8 cellular contexts compared by ENCODE assay signal in the genomic region with DNA sequence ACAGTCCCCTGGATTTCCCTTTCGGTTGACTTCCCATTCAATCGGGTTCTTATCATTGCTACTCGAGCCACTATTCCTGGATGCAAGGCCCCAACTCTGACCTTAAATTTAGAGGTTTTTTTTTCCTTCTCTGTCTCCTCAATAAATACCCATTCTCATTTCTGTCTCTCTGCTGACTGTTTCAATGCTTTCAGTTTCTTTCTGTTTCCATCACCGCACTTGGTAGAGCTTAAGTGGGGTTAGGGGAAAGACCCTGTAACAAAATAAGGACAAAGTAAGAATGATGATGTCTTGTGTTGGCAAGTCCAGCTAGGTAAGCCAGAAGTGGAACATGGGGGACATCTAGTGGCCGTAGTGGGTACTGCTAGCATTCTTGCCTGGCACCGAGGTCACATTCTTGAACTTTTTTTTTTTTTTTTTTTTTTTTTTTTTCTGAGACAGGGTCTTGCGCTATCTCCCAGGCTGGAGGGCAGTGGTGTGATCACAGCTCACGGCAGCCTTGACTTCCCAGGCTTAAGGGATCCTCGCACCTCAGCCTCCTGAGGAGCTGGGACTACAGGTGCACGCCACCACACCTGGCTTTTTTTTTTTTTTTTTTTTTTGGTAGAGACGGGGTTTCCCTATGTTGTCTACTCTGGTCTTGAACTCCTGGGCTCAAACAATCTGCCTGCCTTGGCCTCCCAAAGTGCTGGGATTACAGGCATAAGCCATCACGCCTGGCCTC. TPM values are rescaled to one million over a fixed set of nuclear protein-coding genes. Genes with fewer than 3 reads are reported as not detected.
DNase-seq lines count a peak whose midpoint lies in the region; ATAC-seq and TF ChIP-seq lines count a peak whose summit lies in the region.

No MANE protein-coding gene starts in this region.

- H3K27me3 Mint-ChIP-seq in CD4-positive, alpha-beta T cell, result no peaks in the 10 kb centered on the region

- peak; percentile 87 for ATAC-seq in CD4-positive, alpha-beta T cell (ENCODE audit: poor library complexity)
- ATAC-seq in GM19395 (IDR thresholded peaks at IDR 0.05; ENCODE audit: unreplicated experiment), result peak; percentile 75

- DNase-seq in CD4-positive, alpha-beta T cell, result peak; percentile 75 to 92 (median 84)
- DNase-seq in HS-5 (ENCODE audit: low read depth), result peak; percentile 80
- peak; percentile 58 for DNase-seq in NK-92 treated with Interleukin-12 subunit alpha and Interleukin-12 subunit beta, amount 100 ng/mL, for 24 hours (lab: John Stamatoyannopoulos, UW)
- DNase-seq in activated CD8-positive, alpha-beta memory T cell treated with anti-CD3 and anti-CD28 coated beads for 48 hours (ENCODE audit: low read depth in 2 of 3, low spot score in 2 of 3), result peak; percentile 59 to 90 (median 87)
- DNase-seq in epithelial cell of prostate (ENCODE audit: low read depth, low spot score), result peak; percentile 33
- DNase-seq in myocyte (ENCODE audit: low read depth), result peak; percentile 94
- peak; percentile 97 for DNase-seq in stimulated activated CD8-positive, alpha-beta memory T cell treated with anti-CD3 and anti-CD28 coated beads, Interleukin-4, amount 100 ng/mL, for 48 hours

- CTCF ChIA-PET in CD4-positive, alpha-beta T cell (lab: Charles Lee), result interaction anchor here (0.6 to 1.6 kb wide), 32 partner anchors 8 to 1768 kb away, joined by 3 to 7 read pairs (median 4); a partner anchor contains a TSS

- H3K4me1 Mint-ChIP-seq in CD4-positive, alpha-beta T cell (ENCODE audit: low read depth), result no peaks in the 10 kb centered on the region

- no peak overlapping the region for H3K4me3 Mint-ChIP-seq in CD4-positive, alpha-beta T cell

- intact Hi-C loops in CD4-positive, alpha-beta T cell (cut with DNase I, micrococcal nuclease), result loop anchor here (2.0 to 10.0 kb wide), 6 partner anchors 79 to 644 kb away; no protein-coding TSS in a partner anchor

- TF ChIP-seq CTCF in CD4-positive, alpha-beta T cell (IDR thresholded peaks at IDR 0.05), result peak; percentile 87

- no peaks in the 10 kb centered on the region for H3K36me3 Mint-ChIP-seq in CD4-positive, alpha-beta T cell (ENCODE audit: low read depth)

- no peaks in the 10 kb centered on the region for H3K27me3 ChIP-seq in CD4-positive, alpha-beta T cell (ENCODE audit: control insufficient read depth, insufficient read depth, low read length)

- H3K9me3 Mint-ChIP-seq in CD4-positive, alpha-beta T cell, result no peaks in the 10 kb centered on the region

- no peak overlapping the region for H3K27ac Mint-ChIP-seq in CD4-positive, alpha-beta T cell

- POLR2A ChIA-PET in CD4-positive, alpha-beta T cell (lab: Charles Lee), result interaction anchor here (0.7 to 1.1 kb wide), 2 partner anchors 61 to 1119 kb away, joined by 3 read pairs; no protein-coding TSS in a partner anchor

- H3K27ac ChIP-seq in CD4-positive, alpha-beta T cell (ENCODE audit: low read depth, low read length), result no peak overlapping the region
- H3K27ac ChIP-seq in epithelial cell of prostate, result peak overlapping the region; percentile 98

- no peaks in the 10 kb centered on the region for H3K9me3 ChIP-seq in CD4-positive, alpha-beta T cell (ENCODE audit: control insufficient read depth, low read length)

RNA-seq across cellular contexts. Expression of a gene that starts 40.3 kb away (rescaled TPM):
- 1 to 10 TPM; 5.7 to 7.2 TPM for total RNA-seq in CD4-positive, alpha-beta T cell
- total RNA-seq in myocyte, result 31.9 and 38.2 TPM in 2 replicates
- 22.3 TPM for polyA plus RNA-seq in myocyte (2012)

RNA-seq across cellular contexts. Expression of a gene that starts 58.1 kb away (rescaled TPM):
- 10 to 100 TPM; 52.1 to 52.5 TPM for total RNA-seq in CD4-positive, alpha-beta T cell
- 123 and 128 TPM in 2 replicates for total RNA-seq in myocyte
- 112 TPM for polyA plus RNA-seq in myocyte (2012)

RNA-seq across cellular contexts. Expression of a gene that starts 59.5 kb away (rescaled TPM):
- total RNA-seq in CD4-positive, alpha-beta T cell, result 1 to 10 TPM; 7.0 to 8.8 TPM
- total RNA-seq in myocyte, result 39.4 and 44.8 TPM in 2 replicates
- polyA plus RNA-seq in myocyte (2012), result 30.7 TPM

Comparison
In these comparisons a context has a peak if more than half of its experiments do, and no peak if none do; other contexts are left out.
1. DNase-seq: peak in every context shown above with its lines; median percentile 97 in stimulated activated CD8-positive, alpha-beta memory T cell treated with anti-CD3 and anti-CD28 coated beads, Interleukin-4, amount 100 ng/mL, for 48 hours; 94 in myocyte; 87 in activated CD8-positive, alpha-beta memory T cell treated with anti-CD3 and anti-CD28 coated beads for 48 hours; 84 in CD4-positive, alpha-beta T cell; 80 in HS-5; 58 in NK-92 treated with Interleukin-12 subunit alpha and Interleukin-12 subunit beta, amount 100 ng/mL, for 24 hours; 33 in epithelial cell of prostate.